1 cellular context compared by ENCODE assay signal in the genomic region with DNA sequence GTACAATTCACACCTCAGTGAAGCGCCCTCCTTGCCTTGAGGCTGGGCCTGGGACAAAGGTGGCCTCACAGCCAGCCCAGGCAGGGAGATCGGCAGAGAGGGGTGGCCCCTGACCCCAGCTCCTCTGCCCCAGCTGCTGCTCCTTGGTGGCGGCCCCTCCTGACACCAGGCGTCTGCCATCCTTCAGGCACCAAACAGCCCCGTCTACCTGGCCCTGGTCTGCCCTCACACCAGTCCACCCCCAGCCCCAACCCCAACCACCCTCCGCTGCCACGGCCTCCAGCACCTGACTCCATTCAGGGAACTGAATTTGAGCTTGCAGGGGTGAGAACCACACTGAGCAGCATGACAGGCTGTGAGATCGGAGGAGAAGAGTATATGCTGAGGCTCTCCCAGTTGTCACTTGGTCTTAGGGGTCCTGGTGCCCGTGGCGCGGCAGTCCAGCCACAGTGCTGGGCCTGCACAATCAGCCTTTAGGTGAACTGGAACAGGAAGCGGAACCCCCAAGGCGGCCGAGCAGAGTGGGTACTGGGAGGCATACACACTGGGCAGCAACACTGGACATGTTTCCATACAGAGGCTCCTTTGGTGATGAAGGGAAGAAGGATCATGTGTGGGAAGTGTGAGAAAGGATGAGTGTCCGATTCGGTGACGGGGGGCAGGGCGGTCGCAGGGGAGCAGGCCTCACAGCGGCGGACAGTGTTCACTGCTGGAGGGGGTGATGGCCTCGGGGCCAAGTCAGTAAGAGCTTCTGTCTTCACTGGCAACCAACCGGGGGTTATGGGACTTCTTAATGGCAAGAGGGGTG.
TF ChIP-seq lines count a peak whose summit lies in the region.

No MANE protein-coding gene starts in this region.

TF ChIP-seq in GM12878, 131 proteins besides CTCF, POLR2A, EP300 and RAD21:
- TF ChIP-seq SMAD5 (IDR thresholded peaks at IDR 0.05; ENCODE audit: low read depth): no peak
- TF ChIP-seq, protein P1, sequence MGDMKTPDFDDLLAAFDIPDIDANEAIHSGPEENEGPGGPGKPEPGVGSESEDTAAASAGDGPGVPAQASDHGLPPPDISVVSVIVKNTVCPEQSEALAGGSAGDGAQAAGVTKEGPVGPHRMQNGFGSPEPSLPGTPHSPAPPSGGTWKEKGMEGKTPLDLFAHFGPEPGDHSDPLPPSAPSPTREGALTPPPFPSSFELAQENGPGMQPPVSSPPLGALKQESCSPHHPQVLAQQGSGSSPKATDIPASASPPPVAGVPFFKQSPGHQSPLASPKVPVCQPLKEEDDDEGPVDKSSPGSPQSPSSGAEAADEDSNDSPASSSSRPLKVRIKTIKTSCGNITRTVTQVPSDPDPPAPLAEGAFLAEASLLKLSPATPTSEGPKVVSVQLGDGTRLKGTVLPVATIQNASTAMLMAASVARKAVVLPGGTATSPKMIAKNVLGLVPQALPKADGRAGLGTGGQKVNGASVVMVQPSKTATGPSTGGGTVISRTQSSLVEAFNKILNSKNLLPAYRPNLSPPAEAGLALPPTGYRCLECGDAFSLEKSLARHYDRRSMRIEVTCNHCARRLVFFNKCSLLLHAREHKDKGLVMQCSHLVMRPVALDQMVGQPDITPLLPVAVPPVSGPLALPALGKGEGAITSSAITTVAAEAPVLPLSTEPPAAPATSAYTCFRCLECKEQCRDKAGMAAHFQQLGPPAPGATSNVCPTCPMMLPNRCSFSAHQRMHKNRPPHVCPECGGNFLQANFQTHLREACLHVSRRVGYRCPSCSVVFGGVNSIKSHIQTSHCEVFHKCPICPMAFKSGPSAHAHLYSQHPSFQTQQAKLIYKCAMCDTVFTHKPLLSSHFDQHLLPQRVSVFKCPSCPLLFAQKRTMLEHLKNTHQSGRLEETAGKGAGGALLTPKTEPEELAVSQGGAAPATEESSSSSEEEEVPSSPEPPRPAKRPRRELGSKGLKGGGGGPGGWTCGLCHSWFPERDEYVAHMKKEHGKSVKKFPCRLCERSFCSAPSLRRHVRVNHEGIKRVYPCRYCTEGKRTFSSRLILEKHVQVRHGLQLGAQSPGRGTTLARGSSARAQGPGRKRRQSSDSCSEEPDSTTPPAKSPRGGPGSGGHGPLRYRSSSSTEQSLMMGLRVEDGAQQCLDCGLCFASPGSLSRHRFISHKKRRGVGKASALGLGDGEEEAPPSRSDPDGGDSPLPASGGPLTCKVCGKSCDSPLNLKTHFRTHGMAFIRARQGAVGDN (IDR thresholded peaks at IDR 0.05): no peak
- TF ChIP-seq, protein P2, sequence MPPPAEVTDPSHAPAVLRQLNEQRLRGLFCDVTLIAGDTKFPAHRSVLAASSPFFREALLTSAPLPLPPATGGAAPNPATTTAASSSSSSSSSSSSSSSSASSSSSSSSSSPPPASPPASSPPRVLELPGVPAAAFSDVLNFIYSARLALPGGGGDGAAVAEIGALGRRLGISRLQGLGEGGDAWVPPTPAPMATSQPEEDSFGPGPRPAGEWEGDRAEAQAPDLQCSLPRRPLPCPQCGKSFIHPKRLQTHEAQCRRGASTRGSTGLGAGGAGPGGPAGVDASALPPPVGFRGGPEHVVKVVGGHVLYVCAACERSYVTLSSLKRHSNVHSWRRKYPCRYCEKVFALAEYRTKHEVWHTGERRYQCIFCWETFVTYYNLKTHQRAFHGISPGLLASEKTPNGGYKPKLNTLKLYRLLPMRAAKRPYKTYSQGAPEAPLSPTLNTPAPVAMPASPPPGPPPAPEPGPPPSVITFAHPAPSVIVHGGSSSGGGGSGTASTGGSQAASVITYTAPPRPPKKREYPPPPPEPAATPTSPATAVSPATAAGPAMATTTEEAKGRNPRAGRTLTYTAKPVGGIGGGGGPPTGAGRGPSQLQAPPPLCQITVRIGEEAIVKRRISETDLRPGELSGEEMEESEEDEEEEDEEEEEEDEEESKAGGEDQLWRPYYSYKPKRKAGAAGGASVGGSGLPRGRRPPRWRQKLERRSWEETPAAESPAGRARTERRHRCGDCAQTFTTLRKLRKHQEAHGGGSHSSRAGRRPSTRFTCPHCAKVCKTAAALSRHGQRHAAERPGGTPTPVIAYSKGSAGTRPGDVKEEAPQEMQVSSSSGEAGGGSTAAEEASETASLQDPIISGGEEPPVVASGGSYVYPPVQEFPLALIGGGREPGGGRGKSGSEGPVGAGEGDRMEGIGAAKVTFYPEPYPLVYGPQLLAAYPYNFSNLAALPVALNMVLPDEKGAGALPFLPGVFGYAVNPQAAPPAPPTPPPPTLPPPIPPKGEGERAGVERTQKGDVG (CRISPR knock-in tag; IDR thresholded peaks at IDR 0.05): no peak
